ENCODE assay signal across 24 cellular contexts in genomic region chr4:7638463-7638862, GRCh38.
"Had no signal": no experiment of that assay in that cellular context is flagged by ENCODE, and none has a peak within 500 bp of the region (broad histone marks: within the 10 kb centered on the region; RNA-seq: fewer than 3 reads in every experiment).

No MANE protein-coding gene starts in this region.

- H3K9me3 ChIP-seq: breast epithelium had no signal

- H3K4me3 ChIP-seq: breast epithelium, PC-9 had no signal

- H3K36me3 ChIP-seq: breast epithelium had no signal

- H2AFZ ChIP-seq: PC-9 had no signal

- ATAC-seq: activated CD4-positive, alpha-beta T cell treated with anti-CD3 and anti-CD28 coated beads for 36 hours; activated T-cell treated with anti-CD3 and anti-CD28 coated beads, Interleukin-2, amount 50 U/mL, for 72 hours; T-helper 17 cell had no signal

- H3K4me2 ChIP-seq: PC-9 had no signal

- H3K27me3 ChIP-seq: breast epithelium had no signal

- DNase-seq: activated CD4-positive, alpha-beta memory T cell treated with anti-CD3 and anti-CD28 coated beads, Interleukin-2, amount 10 ng/mL, durations not matched to agents 7 days and 5 days; activated CD4-positive, alpha-beta T cell treated with anti-CD3 and anti-CD28 coated beads for 36 hours; activated CD4-positive, alpha-beta T cell treated with anti-CD3 and anti-CD28 coated beads, Interleukin-2, amount 50 U/mL, for 1 hour; activated CD8-positive, alpha-beta memory T cell treated with anti-CD3 and anti-CD28 coated beads, Interleukin-2, amount 50 U/mL, for 4 hours; activated gamma-delta T cell treated with Interleukin-2 at 50 U/mL for 16 hours; activated naive CD4-positive, alpha-beta T cell treated with anti-CD3 and anti-CD28 coated beads, Interleukin-2, amount 10 ng/mL, durations not matched to agents 7 days and 5 days; activated naive CD8-positive, alpha-beta T cell treated with anti-CD3 and anti-CD28 coated beads for 36 hours; activated T-cell treated with anti-CD3 and anti-CD28 coated beads, Interleukin-2, amount 50 U/mL, for 72 hours; anterior cingulate cortex; caudate nucleus; Karpas-422; NCI-H1092 treated with DMSO at 0.1 percent for 48 hours; NCI-H1417 treated with DMSO at 0.1 percent for 48 hours; NCI-H1694; NCI-H2029; NCI-H2107; NCI-H510A treated with DMSO at 0.1 percent for 48 hours; NCI-H69; PC-9; SIG-M5; T-helper 17 cell; T1000 had no signal

- H3K4me1 ChIP-seq: breast epithelium had no signal

- H3K27ac ChIP-seq: breast epithelium, PC-9, VCaP had no signal
